Comparison of ENCODE assay signal across 13 cellular contexts in the genomic region with DNA sequence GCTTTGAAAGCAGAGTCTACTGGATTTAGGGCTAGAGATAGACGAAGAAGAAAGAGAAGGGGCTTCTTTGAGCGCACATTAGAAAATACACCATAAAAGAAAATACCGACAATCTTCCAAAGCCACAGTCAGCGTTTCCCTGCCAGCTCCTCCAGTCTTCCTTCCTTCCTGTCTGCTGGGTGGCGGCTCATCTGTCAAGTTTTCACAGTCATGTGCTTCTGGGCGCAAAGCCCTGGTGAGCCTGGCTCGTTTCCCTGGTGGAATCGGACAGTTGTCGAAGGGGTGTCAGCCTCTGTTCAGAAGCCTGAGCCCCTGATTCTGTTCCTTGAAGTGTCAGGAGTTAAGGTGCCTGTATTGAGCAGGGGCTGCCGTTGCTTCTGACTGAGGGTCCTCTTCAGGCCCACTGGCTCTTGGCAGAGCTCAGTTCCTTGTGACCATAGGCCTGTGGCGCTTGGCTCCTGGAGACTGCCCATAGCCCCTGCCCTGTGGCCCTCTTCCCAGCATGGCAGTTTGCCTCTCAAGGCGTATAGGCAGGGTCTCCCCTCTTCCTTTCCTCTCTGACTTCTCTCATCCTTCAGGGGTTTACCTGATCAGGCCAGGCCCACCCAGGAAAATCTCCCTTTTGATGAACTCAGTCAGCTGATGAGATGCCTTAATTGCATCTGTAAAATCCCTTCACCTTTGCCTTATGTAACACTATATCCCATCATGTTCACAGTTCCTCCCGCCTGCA. TPM values are rescaled to one million over a fixed set of nuclear protein-coding genes. Genes with fewer than 3 reads are reported as not detected.
DNase-seq lines count a peak whose midpoint lies in the region; ATAC-seq and TF ChIP-seq lines count a peak whose summit lies in the region.
"Had no signal": no experiment of that assay in that cellular context is flagged by ENCODE, and none has a peak within 500 bp of the region (broad histone marks: within the 10 kb centered on the region; RNA-seq: fewer than 3 reads in every experiment).

No MANE protein-coding gene starts in this region.

- H2BK12ac ChIP-seq in mesenchymal stem cell (ENCODE audit: low read length in 2 of 2): no peak overlapping the region

- no peak overlapping the region for H3K4me2 ChIP-seq in mesenchymal stem cell (ENCODE audit: low read length, poor library complexity, severe bottlenecking)

- H3K36me3 ChIP-seq in ascending aorta: peaks cover 9 to 12% of the 10 kb centered on the region in 2 donors
- no peaks in the 10 kb centered on the region for H3K36me3 ChIP-seq in mesenchymal stem cell (ENCODE audit: control insufficient read depth in 1 of 2, insufficient read depth in 2 of 2, low read depth in 1 of 2, low read length in 2 of 2)
- peaks cover 0 to 6% of the 10 kb centered on the region in 2 donors for H3K36me3 ChIP-seq in stomach smooth muscle (ENCODE audit: control insufficient read depth in 2 of 2, insufficient read depth in 2 of 2, low read length in 2 of 2)

- 86% methylated on average over 13 of the region's 13 CpGs for WGBS in mesenchymal stem cell

- no peak for ATAC-seq in activated naive CD8-positive, alpha-beta T cell treated with anti-CD3 and anti-CD28 coated beads, Interleukin-2, amount 50 U/mL, for 24 hours
- ATAC-seq in HG03097 (IDR thresholded peaks at IDR 0.05; ENCODE audit: low FRiP score, unreplicated experiment) (no peak), GM19395 (IDR thresholded peaks at IDR 0.05; ENCODE audit: unreplicated experiment) (no peak)
- ATAC-seq: Right ventricle myocardium inferior had no signal

- H2BK15ac ChIP-seq in mesenchymal stem cell (ENCODE audit: low read depth, poor library complexity, severe bottlenecking): peak overlapping the region; percentile 84

- H4K8ac ChIP-seq in mesenchymal stem cell (ENCODE audit: low read length): no peak overlapping the region

- no peaks in the 10 kb centered on the region for H3K9me3 ChIP-seq in ascending aorta
- H3K9me3 ChIP-seq in mesenchymal stem cell (ENCODE audit: control insufficient read depth, low read length): no peaks in the 10 kb centered on the region
- no peaks in the 10 kb centered on the region for H3K9me3 ChIP-seq in stomach smooth muscle (ENCODE audit: control insufficient read depth in 2 of 2, low read length in 2 of 2)

- no peak overlapping the region for H3K9ac ChIP-seq in mesenchymal stem cell (ENCODE audit: low read length)
- no peak overlapping the region for H3K9ac ChIP-seq in stomach smooth muscle (ENCODE audit: low read length in 2 of 2)

- no peak overlapping the region for H3K14ac ChIP-seq in mesenchymal stem cell (ENCODE audit: low read length in 2 of 2)

- peak overlapping the region; percentile 8 for H4K91ac ChIP-seq in mesenchymal stem cell (ENCODE audit: low read length)

- H3K36me3 Mint-ChIP-seq in activated naive CD8-positive, alpha-beta T cell: peaks cover 3% of the 10 kb centered on the region
- peaks cover 17% of the 10 kb centered on the region for H3K36me3 Mint-ChIP-seq in activated naive CD8-positive, alpha-beta T cell treated with anti-CD3 and anti-CD28 coated beads, Interleukin-2, amount 50 U/mL, for 24 hours (ENCODE audit: low read depth)

- no peak overlapping the region for H3K23ac ChIP-seq in mesenchymal stem cell (ENCODE audit: low read length in 2 of 2)

- H3K4me1 ChIP-seq in ascending aorta (peaks cover 28 to 57% of the 10 kb centered on the region in 2 donors), mesenchymal stem cell (ENCODE audit: control insufficient read depth, insufficient read depth, low read depth, low read length) (peaks cover 36% of the 10 kb centered on the region), stomach smooth muscle (ENCODE audit: control insufficient read depth, insufficient read depth, low read length) (peaks cover 46% of the 10 kb centered on the region)

- no peak overlapping the region for H2AFZ ChIP-seq in mesenchymal stem cell (ENCODE audit: low read depth, low read length)

- no peak overlapping the region for H3K4me3 Mint-ChIP-seq in activated naive CD8-positive, alpha-beta T cell
- no peak overlapping the region for H3K4me3 Mint-ChIP-seq in activated naive CD8-positive, alpha-beta T cell treated with anti-CD3 and anti-CD28 coated beads, Interleukin-2, amount 50 U/mL, for 24 hours

- peaks cover 6% of the 10 kb centered on the region for H3K79me1 ChIP-seq in mesenchymal stem cell (replicated peaks; ENCODE audit: low read length, poor library complexity, severe bottlenecking)

- no peak overlapping the region for H3K4me3 ChIP-seq in ascending aorta
- H3K4me3 ChIP-seq in mesenchymal stem cell (ENCODE audit: insufficient read depth in 1 of 2, low read depth in 1 of 2, low read length in 2 of 2): no peak overlapping the region
- H3K4me3 ChIP-seq in stomach smooth muscle (ENCODE audit: low read length in 2 of 2): no peak overlapping the region

- no peak overlapping the region for H2BK120ac ChIP-seq in mesenchymal stem cell (ENCODE audit: low read depth, low read length)

- H3K18ac ChIP-seq in mesenchymal stem cell (ENCODE audit: low read depth in 1 of 2, low read length in 2 of 2): peak overlapping the region in 1 of 2 experiments; percentile 41

- TF ChIP-seq CTCF in ascending aorta (IDR thresholded peaks at IDR 0.05): no peak

- H3K9me3 Mint-ChIP-seq in activated naive CD8-positive, alpha-beta T cell (ENCODE audit: low read depth): no peaks in the 10 kb centered on the region
- no peaks in the 10 kb centered on the region for H3K9me3 Mint-ChIP-seq in activated naive CD8-positive, alpha-beta T cell treated with anti-CD3 and anti-CD28 coated beads, Interleukin-2, amount 50 U/mL, for 24 hours

- DNase-seq in activated naive CD8-positive, alpha-beta T cell treated with anti-CD3 and anti-CD28 coated beads, Interleukin-2, amount 50 U/mL, for 24 hours: no peak
- DNase-seq in ascending aorta (ENCODE audit: low spot score in 2 of 2) (no peak), mesenchymal stem cell (no peak), cerebellar nuclear complex (lab: John Stamatoyannopoulos, UW) (no peak)
- DNase-seq: DND-41; NCI-H187; NCI-H69; stimulated activated CD8-positive, alpha-beta memory T cell treated with anti-CD3 and anti-CD28 coated beads, Interleukin-4, amount 100 ng/mL, for 48 hours had no signal

- H2AK5ac ChIP-seq in mesenchymal stem cell (ENCODE audit: low read length, severe bottlenecking): no peak overlapping the region

- H3K27ac Mint-ChIP-seq in activated naive CD8-positive, alpha-beta T cell: peak overlapping the region; percentile 81
- no peak overlapping the region for H3K27ac Mint-ChIP-seq in activated naive CD8-positive, alpha-beta T cell treated with anti-CD3 and anti-CD28 coated beads, Interleukin-2, amount 50 U/mL, for 24 hours

- H3K4ac ChIP-seq in mesenchymal stem cell (ENCODE audit: low read depth in 1 of 2, low read length in 2 of 2): peak overlapping the region in 1 of 2 experiments; percentile 37

- H3K27ac ChIP-seq in ascending aorta: peak overlapping the region; percentile 90 to 94
- H3K27ac ChIP-seq in mesenchymal stem cell (ENCODE audit: low read length, poor library complexity, severe bottlenecking): no peak overlapping the region
- H3K27ac ChIP-seq in stomach smooth muscle (ENCODE audit: low read length): peak overlapping the region; percentile 31

- intact Hi-C loops in ascending aorta (cut with DNase I): loop anchor here (10.0 kb wide), 1 partner anchor 318 kb away; a partner anchor contains a TSS

- no peaks in the 10 kb centered on the region for H3K27me3 Mint-ChIP-seq in activated naive CD8-positive, alpha-beta T cell
- no peaks in the 10 kb centered on the region for H3K27me3 Mint-ChIP-seq in activated naive CD8-positive, alpha-beta T cell treated with anti-CD3 and anti-CD28 coated beads, Interleukin-2, amount 50 U/mL, for 24 hours

- no peak overlapping the region for H2BK5ac ChIP-seq in mesenchymal stem cell (ENCODE audit: low read depth, low read length, poor library complexity, severe bottlenecking)

- H3K27me3 ChIP-seq in ascending aorta: no peaks in the 10 kb centered on the region
- no peaks in the 10 kb centered on the region for H3K27me3 ChIP-seq in mesenchymal stem cell (ENCODE audit: control insufficient read depth in 1 of 2, insufficient read depth in 1 of 2, low read length in 2 of 2)
- H3K27me3 ChIP-seq in stomach smooth muscle (ENCODE audit: control insufficient read depth in 1 of 2, insufficient read depth in 2 of 2, low read length in 2 of 2): no peaks in the 10 kb centered on the region

- H3K4me1 Mint-ChIP-seq in activated naive CD8-positive, alpha-beta T cell (ENCODE audit: low read depth): peaks cover 22% of the 10 kb centered on the region
- peaks cover 43% of the 10 kb centered on the region for H3K4me1 Mint-ChIP-seq in activated naive CD8-positive, alpha-beta T cell treated with anti-CD3 and anti-CD28 coated beads, Interleukin-2, amount 50 U/mL, for 24 hours

RNA-seq across cellular contexts. Expression of a gene that starts 58.6 kb away (rescaled TPM):
- 82.9 TPM for total RNA-seq in ascending aorta
- polyA plus RNA-seq in mesenchymal stem cell (2013, experiment 1 of 2): 4.7 TPM
- 5.0 TPM for polyA plus RNA-seq in mesenchymal stem cell (2013, experiment 2 of 2)
